ENCODE assay signal across 27 cellular contexts in the genomic region with DNA sequence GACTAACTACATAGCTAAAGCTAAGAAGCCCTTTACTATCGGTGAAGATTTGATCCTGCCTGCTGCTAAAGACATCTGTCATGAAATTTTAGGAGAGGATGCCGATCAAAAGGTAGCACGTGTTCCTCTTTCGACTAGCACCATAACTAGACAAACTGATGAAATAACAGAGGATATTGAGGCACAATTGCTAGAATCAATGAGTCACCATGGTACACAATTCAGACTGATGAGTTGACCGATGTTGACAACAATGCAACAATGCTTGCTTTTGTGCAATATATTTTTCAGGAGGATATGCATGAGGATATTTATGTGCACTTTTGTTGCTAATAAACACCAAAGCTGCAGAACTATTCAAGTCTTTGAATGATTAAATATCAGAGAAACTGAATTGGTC.
"Had no signal": no experiment of that assay in that cellular context is flagged by ENCODE, and none has a peak within 500 bp of the region (broad histone marks: within the 10 kb centered on the region; RNA-seq: fewer than 3 reads in every experiment).

No MANE protein-coding gene starts in this region.

- H3K4me3 Mint-ChIP-seq: mesothelial cell of epicardium; naive B cell; natural killer cell treated with Interleukin-12 subunit alpha and Interleukin-12 subunit beta and Interleukin-15 and Interleukin-18, amount 100 ng/mL, for 72 hours; neural crest cell; stimulated activated naive B cell treated with anti-CD40 and anti-IgM and Interleukin-4, amounts not matched to agents 10 μg/mL and 1 μg/mL and 100 μg/mL, for 72 hours; stimulated activated naive CD8-positive, alpha-beta T cell treated with anti-CD3 and anti-CD28 coated beads, Interleukin-15, Interleukin-2, amounts not matched to agents 100 ng/mL and 50 ng/mL, for 24 hours had no signal

- H3K9me3 Mint-ChIP-seq: mesothelial cell of epicardium; naive B cell; natural killer cell treated with Interleukin-12 subunit alpha and Interleukin-12 subunit beta and Interleukin-15 and Interleukin-18, amount 100 ng/mL, for 72 hours; neural crest cell; stimulated activated naive B cell treated with anti-CD40 and anti-IgM and Interleukin-4, amounts not matched to agents 10 μg/mL and 1 μg/mL and 100 μg/mL, for 72 hours; stimulated activated naive CD8-positive, alpha-beta T cell treated with anti-CD3 and anti-CD28 coated beads, Interleukin-15, Interleukin-2, amounts not matched to agents 100 ng/mL and 50 ng/mL, for 24 hours had no signal

- H3K4me1 ChIP-seq: gastrocnemius medialis, parathyroid adenoma, tibial nerve had no signal

- H3K9me3 ChIP-seq: gastrocnemius medialis, mucosa of descending colon, neutrophil, thoracic aorta, tibial nerve, upper lobe of left lung had no signal

- FAIRE-seq: kidney, urothelium cell line had no signal

- H3K27me3 Mint-ChIP-seq: naive B cell; natural killer cell treated with Interleukin-12 subunit alpha and Interleukin-12 subunit beta and Interleukin-15 and Interleukin-18, amount 100 ng/mL, for 72 hours; progenitor cell of endocrine pancreas; stimulated activated naive B cell treated with anti-CD40 and anti-IgM and Interleukin-4, amounts not matched to agents 10 μg/mL and 1 μg/mL and 100 μg/mL, for 72 hours; stimulated activated naive CD8-positive, alpha-beta T cell treated with anti-CD3 and anti-CD28 coated beads, Interleukin-15, Interleukin-2, amounts not matched to agents 100 ng/mL and 50 ng/mL, for 24 hours had no signal

- H3K27ac Mint-ChIP-seq: mesothelial cell of epicardium; naive B cell; natural killer cell treated with Interleukin-12 subunit alpha and Interleukin-12 subunit beta and Interleukin-15 and Interleukin-18, amount 100 ng/mL, for 72 hours; progenitor cell of endocrine pancreas; stimulated activated naive B cell treated with anti-CD40 and anti-IgM and Interleukin-4, amounts not matched to agents 10 μg/mL and 1 μg/mL and 100 μg/mL, for 72 hours; stimulated activated naive CD8-positive, alpha-beta T cell treated with anti-CD3 and anti-CD28 coated beads, Interleukin-15, Interleukin-2, amounts not matched to agents 100 ng/mL and 50 ng/mL, for 24 hours had no signal

- H3K36me3 Mint-ChIP-seq: natural killer cell treated with Interleukin-12 subunit alpha and Interleukin-12 subunit beta and Interleukin-15 and Interleukin-18, amount 100 ng/mL, for 72 hours had no signal

- H3K9ac ChIP-seq: parathyroid adenoma had no signal

- H3K4me1 Mint-ChIP-seq: mesothelial cell of epicardium, neural crest cell had no signal

- ATAC-seq: esophagus mucosa; gastrocnemius medialis; left lobe of liver; mucosa of descending colon; natural killer cell treated with Interleukin-12 subunit alpha and Interleukin-12 subunit beta and Interleukin-15 and Interleukin-18, amount 100 ng/mL, for 72 hours; sciatic nerve; stimulated activated naive B cell treated with anti-CD40 and anti-IgM and Interleukin-4, amounts not matched to agents 10 μg/mL and 1 μg/mL and 100 μg/mL, for 72 hours had no signal

- H2AFZ ChIP-seq: parathyroid adenoma had no signal

- DNase-seq: dermis blood vessel endothelial cell; foreskin fibroblast; gastrocnemius medialis; head of caudate nucleus; kidney; mesenchymal stem cell; mucosa of descending colon; naive B cell; stimulated activated CD4-positive, alpha-beta T cell treated with anti-CD3 and anti-CD28 coated beads, Interleukin-15, amount 100 ng/mL, for 24 hours; stimulated activated CD4-positive, alpha-beta T cell treated with anti-CD3 and anti-CD28 coated beads, Interleukin-2, amount 100 ng/mL, for 48 hours; stimulated activated naive B cell treated with anti-CD40 and anti-IgM and Interleukin-4, amounts not matched to agents 10 μg/mL and 1 μg/mL and 100 μg/mL, for 72 hours; upper lobe of left lung had no signal

- H3K27ac ChIP-seq: coronary artery, epithelial cell of prostate, gastrocnemius medialis, neutrophil, parathyroid adenoma, thoracic aorta, tibial nerve, upper lobe of left lung had no signal

- H3K4me3 ChIP-seq: coronary artery, gastrocnemius medialis, mucosa of descending colon, thoracic aorta, tibial nerve, upper lobe of left lung had no signal

- H3K79me2 ChIP-seq: parathyroid adenoma had no signal

- H3K27me3 ChIP-seq: gastrocnemius medialis, neutrophil, tibial nerve, upper lobe of left lung had no signal
